Comparison of ENCODE assay signal across 19 cellular contexts in the genomic region with DNA sequence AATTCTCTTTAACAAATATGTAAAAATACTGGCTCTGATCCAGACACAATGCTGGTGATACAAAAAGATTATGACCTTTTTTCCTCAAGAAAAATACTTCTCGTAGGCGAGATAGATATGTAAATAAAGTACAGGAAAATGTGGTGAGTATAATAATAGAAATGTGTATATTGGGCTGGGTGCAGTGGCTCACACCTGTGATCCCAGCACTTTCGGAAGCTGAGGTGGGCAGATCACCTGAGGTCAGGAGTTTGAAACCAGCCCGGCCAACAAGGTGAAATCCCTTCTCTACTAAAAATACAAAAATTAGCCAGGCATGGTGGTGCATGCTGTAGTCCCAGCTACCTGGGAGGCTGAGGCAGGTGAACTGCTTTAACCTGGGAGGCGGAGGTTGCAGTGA.
"Had no signal": no experiment of that assay in that cellular context is flagged by ENCODE, and none has a peak within 500 bp of the region (broad histone marks: within the 10 kb centered on the region; RNA-seq: fewer than 3 reads in every experiment).

No MANE protein-coding gene starts in this region.

- DNase-seq: activated CD4-positive, alpha-beta T cell treated with anti-CD3 and anti-CD28 coated beads, Interleukin-2, amount 10 ng/mL, durations not matched to agents 7 days and 5 days; activated CD4-positive, CD25-positive, alpha-beta regulatory T cell treated with anti-CD3 and anti-CD28 coated beads, Interleukin-2, amount 50 U/mL, for 72 hours; activated CD8-positive, alpha-beta memory T cell treated with anti-CD3 and anti-CD28 coated beads, Interleukin-2, amount 10 ng/mL, durations not matched to agents 7 days and 5 days; activated CD8-positive, alpha-beta T cell treated with anti-CD3 and anti-CD28 coated beads for 36 hours; activated effector memory CD4-positive, alpha-beta T cell treated with anti-CD3 and anti-CD28 coated beads, Interleukin-2, amount 50 U/mL, for 16 hours; activated naive CD4-positive, alpha-beta T cell treated with anti-CD3 and anti-CD28 coated beads, Interleukin-2, amount 10 ng/mL, durations not matched to agents 7 days and 5 days; activated T-cell treated with anti-CD3 and anti-CD28 coated beads for 4 hours; amygdala; colonic mucosa; gastrocnemius medialis; hypothalamus; left cardiac atrium; nephron progenitor cell; pancreas; psoas muscle; stimulated activated CD4-positive, alpha-beta T cell treated with anti-CD3 and anti-CD28 coated beads, Interleukin-4, amount 100 ng/mL, for 24 hours; stimulated activated naive CD8-positive, alpha-beta T cell treated with anti-CD3 and anti-CD28 coated beads, Interleukin-15, amount 100 ng/mL, for 72 hours; tibial artery; WERI-Rb-1 had no signal

- ATAC-seq: activated CD8-positive, alpha-beta memory T cell treated with anti-CD3 and anti-CD28 coated beads, Interleukin-2, amount 10 ng/mL, durations not matched to agents 7 days and 5 days; activated CD8-positive, alpha-beta T cell treated with anti-CD3 and anti-CD28 coated beads for 36 hours; gastrocnemius medialis; left cardiac atrium; pancreas; psoas muscle; stimulated activated naive CD8-positive, alpha-beta T cell treated with anti-CD3 and anti-CD28 coated beads, Interleukin-15, amount 100 ng/mL, for 72 hours had no signal
